ENCODE assay signal across 26 cellular contexts in the genomic region with DNA sequence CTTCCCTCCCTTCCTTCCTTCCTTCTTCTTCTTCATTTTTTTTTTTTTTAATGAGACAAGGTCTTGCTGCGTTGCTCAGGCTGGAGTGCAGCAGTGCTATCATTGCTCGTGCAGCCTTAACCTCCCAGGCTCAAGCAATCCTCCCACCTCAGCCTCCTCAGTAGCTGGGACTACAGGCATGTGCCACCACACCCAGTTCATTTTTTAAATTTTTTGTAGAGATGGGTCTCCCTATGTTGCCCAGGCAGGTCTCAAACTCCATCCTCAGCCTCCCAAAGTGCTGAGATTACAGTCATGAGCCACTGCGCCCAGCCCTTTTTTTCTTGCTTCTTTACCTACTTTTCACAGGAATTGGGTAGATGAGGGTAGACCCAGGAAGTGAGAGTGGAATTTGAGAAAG. TPM values are rescaled to one million over a fixed set of nuclear protein-coding genes. Genes with fewer than 3 reads are reported as not detected.
A peak's percentile ranks its signal among the peaks of the same experiment; 100 is the strongest.
DNase-seq lines count a peak whose midpoint lies in the region; ATAC-seq and TF ChIP-seq lines count a peak whose summit lies in the region.
"Had no signal": no experiment of that assay in that cellular context is flagged by ENCODE, and none has a peak within 500 bp of the region (broad histone marks: within the 10 kb centered on the region; RNA-seq: fewer than 3 reads in every experiment).

No MANE protein-coding gene starts in this region.

- H3K4me1 Mint-ChIP-seq in activated naive CD8-positive, alpha-beta T cell treated with anti-CD3 and anti-CD28 coated beads for 36 hours = peaks cover 23% of the 10 kb centered on the region
- H3K4me1 Mint-ChIP-seq in activated naive CD8-positive, alpha-beta T cell treated with anti-CD3 and anti-CD28 coated beads, Interleukin-2, amount 50 U/mL, for 24 hours = peaks cover 34% of the 10 kb centered on the region
- peaks cover 53% of the 10 kb centered on the region for H3K4me1 Mint-ChIP-seq in CD8-positive, alpha-beta T cell (ENCODE audit: low read depth)
- H3K4me1 Mint-ChIP-seq in activated naive CD8-positive, alpha-beta T cell treated with anti-CD3 and anti-CD28 coated beads, Interleukin-2, amount 10 ng/mL, durations not matched to agents 7 days and 5 days = peaks cover 34% of the 10 kb centered on the region
- H3K4me1 Mint-ChIP-seq in naive thymus-derived CD8-positive, alpha-beta T cell = peaks cover 39 to 58% (median 47%) of the 10 kb centered on the region in 4 donors
- H3K4me1 Mint-ChIP-seq in HFFc6 (ENCODE audit: low read depth) = peaks cover 30% of the 10 kb centered on the region

- H3K4me1 ChIP-seq in CD8-positive, alpha-beta T cell (ENCODE audit: insufficient read depth, low read length) = peaks cover 20% of the 10 kb centered on the region

- H3K36me3 ChIP-seq in CD8-positive, alpha-beta T cell (ENCODE audit: insufficient read depth, low read length) = no peaks in the 10 kb centered on the region

- no peak overlapping the region for H3K27ac ChIP-seq in CD8-positive, alpha-beta T cell (ENCODE audit: low read depth, low read length)
- H3K27ac ChIP-seq: Peyer's patch had no signal

- H3K27ac Mint-ChIP-seq in activated naive CD8-positive, alpha-beta T cell treated with anti-CD3 and anti-CD28 coated beads for 36 hours = peak overlapping the region; percentile 32
- no peak overlapping the region for H3K27ac Mint-ChIP-seq in activated naive CD8-positive, alpha-beta T cell treated with anti-CD3 and anti-CD28 coated beads, Interleukin-2, amount 50 U/mL, for 24 hours
- H3K27ac Mint-ChIP-seq in CD8-positive, alpha-beta T cell = peak overlapping the region; percentile 62
- peak overlapping the region; percentile 12 for H3K27ac Mint-ChIP-seq in activated naive CD8-positive, alpha-beta T cell treated with anti-CD3 and anti-CD28 coated beads, Interleukin-2, amount 10 ng/mL, durations not matched to agents 7 days and 5 days
- peak overlapping the region in 7 of 10 donors; percentile 27 to 99 (median 73) for H3K27ac Mint-ChIP-seq in naive thymus-derived CD8-positive, alpha-beta T cell
- no peak overlapping the region for H3K27ac Mint-ChIP-seq in HFFc6

- no peak overlapping the region for H3K4me3 Mint-ChIP-seq in activated naive CD8-positive, alpha-beta T cell treated with anti-CD3 and anti-CD28 coated beads for 36 hours
- H3K4me3 Mint-ChIP-seq in activated naive CD8-positive, alpha-beta T cell treated with anti-CD3 and anti-CD28 coated beads, Interleukin-2, amount 50 U/mL, for 24 hours = no peak overlapping the region
- H3K4me3 Mint-ChIP-seq in CD8-positive, alpha-beta T cell = no peak overlapping the region
- no peak overlapping the region for H3K4me3 Mint-ChIP-seq in activated naive CD8-positive, alpha-beta T cell treated with anti-CD3 and anti-CD28 coated beads, Interleukin-2, amount 10 ng/mL, durations not matched to agents 7 days and 5 days
- peak overlapping the region in 7 of 10 donors; percentile 2 to 90 (median 46) for H3K4me3 Mint-ChIP-seq in naive thymus-derived CD8-positive, alpha-beta T cell
- no peak overlapping the region for H3K4me3 Mint-ChIP-seq in HFFc6

- POLR2A ChIA-PET in CD8-positive, alpha-beta T cell (lab: Charles Lee) = interaction anchor here (1.5 kb wide), 1 partner anchor 11 kb away, joined by 4 read pairs; no protein-coding TSS in a partner anchor
- POLR2A ChIA-PET in activated naive CD8-positive, alpha-beta T cell treated with anti-CD3 and anti-CD28 coated beads, Interleukin-2, amount 10 ng/mL, durations not matched to agents 7 days and 5 days (lab: Charles Lee) = interaction anchor here (0.5 to 1.2 kb wide), 2 partner anchors 11 to 148 kb away, joined by 3 read pairs; no protein-coding TSS in a partner anchor
- POLR2A ChIA-PET in naive thymus-derived CD8-positive, alpha-beta T cell (lab: Charles Lee) = interaction anchor here (0.6 to 5.0 kb wide), 8 partner anchors 11 to 179 kb away, joined by 3 to 41 read pairs (median 3); a partner anchor contains a TSS

- H3K36me3 Mint-ChIP-seq in activated naive CD8-positive, alpha-beta T cell treated with anti-CD3 and anti-CD28 coated beads for 36 hours = peaks cover 66% of the 10 kb centered on the region
- H3K36me3 Mint-ChIP-seq in activated naive CD8-positive, alpha-beta T cell treated with anti-CD3 and anti-CD28 coated beads, Interleukin-2, amount 50 U/mL, for 24 hours (ENCODE audit: low read depth) = peaks cover 45% of the 10 kb centered on the region
- H3K36me3 Mint-ChIP-seq in CD8-positive, alpha-beta T cell = peaks cover 59% of the 10 kb centered on the region
- peaks cover 51% of the 10 kb centered on the region for H3K36me3 Mint-ChIP-seq in activated naive CD8-positive, alpha-beta T cell treated with anti-CD3 and anti-CD28 coated beads, Interleukin-2, amount 10 ng/mL, durations not matched to agents 7 days and 5 days
- peaks cover 29 to 51% (median 46%) of the 10 kb centered on the region in 3 donors for H3K36me3 Mint-ChIP-seq in naive thymus-derived CD8-positive, alpha-beta T cell
- peaks cover 3% of the 10 kb centered on the region for H3K36me3 Mint-ChIP-seq in HFFc6 (ENCODE audit: low read depth)

- H3K9me3 Mint-ChIP-seq in activated naive CD8-positive, alpha-beta T cell treated with anti-CD3 and anti-CD28 coated beads for 36 hours = peaks cover 34% of the 10 kb centered on the region
- H3K9me3 Mint-ChIP-seq in activated naive CD8-positive, alpha-beta T cell treated with anti-CD3 and anti-CD28 coated beads, Interleukin-2, amount 50 U/mL, for 24 hours = peaks cover 35% of the 10 kb centered on the region
- peaks cover 39% of the 10 kb centered on the region for H3K9me3 Mint-ChIP-seq in CD8-positive, alpha-beta T cell
- H3K9me3 Mint-ChIP-seq in activated naive CD8-positive, alpha-beta T cell treated with anti-CD3 and anti-CD28 coated beads, Interleukin-2, amount 10 ng/mL, durations not matched to agents 7 days and 5 days = peaks cover 24% of the 10 kb centered on the region
- H3K9me3 Mint-ChIP-seq in naive thymus-derived CD8-positive, alpha-beta T cell = peaks cover 9 to 57% (median 42%) of the 10 kb centered on the region in 9 donors
- peaks cover 4% of the 10 kb centered on the region for H3K9me3 Mint-ChIP-seq in HFFc6

- intact Hi-C loops in CD8-positive, alpha-beta T cell (cut with DNase I, micrococcal nuclease) = no loop called here

- no peak for ATAC-seq in activated naive CD8-positive, alpha-beta T cell treated with anti-CD3 and anti-CD28 coated beads, Interleukin-2, amount 50 U/mL, for 24 hours
- ATAC-seq in CD8-positive, alpha-beta T cell = no peak
- no peak for ATAC-seq in activated naive CD8-positive, alpha-beta T cell treated with anti-CD3 and anti-CD28 coated beads, Interleukin-2, amount 10 ng/mL, durations not matched to agents 7 days and 5 days (ENCODE audit: low read depth)
- ATAC-seq in naive thymus-derived CD8-positive, alpha-beta T cell = no peak
- ATAC-seq in HG02973 (IDR thresholded peaks at IDR 0.05; ENCODE audit: unreplicated experiment) = no peak
- ATAC-seq: GM12878 had no signal

- no peaks in the 10 kb centered on the region for H3K27me3 ChIP-seq in CD8-positive, alpha-beta T cell (ENCODE audit: insufficient read depth, low read length)
- H3K27me3 ChIP-seq: Peyer's patch had no signal

- H3K4me3 ChIP-seq in CD8-positive, alpha-beta T cell (ENCODE audit: low read depth, low read length) = no peak overlapping the region
- H3K4me3 ChIP-seq: GM12878, Peyer's patch had no signal

- peaks cover 4% of the 10 kb centered on the region for H3K9me3 ChIP-seq in CD8-positive, alpha-beta T cell (ENCODE audit: low read length)

- CTCF ChIA-PET in CD8-positive, alpha-beta T cell (lab: Charles Lee) = interaction anchor here (3.4 to 8.4 kb wide), 2 partner anchors 10 to 15 kb away, joined by 15 to 95 read pairs; a partner anchor contains a TSS

- DNase-seq in activated naive CD8-positive, alpha-beta T cell treated with anti-CD3 and anti-CD28 coated beads for 36 hours = no peak
- DNase-seq in activated naive CD8-positive, alpha-beta T cell treated with anti-CD3 and anti-CD28 coated beads, Interleukin-2, amount 50 U/mL, for 24 hours = no peak
- no peak for DNase-seq in CD8-positive, alpha-beta T cell
- DNase-seq in activated naive CD8-positive, alpha-beta T cell treated with anti-CD3 and anti-CD28 coated beads, Interleukin-2, amount 10 ng/mL, durations not matched to agents 7 days and 5 days = no peak
- no peak for DNase-seq in naive thymus-derived CD8-positive, alpha-beta T cell
- DNase-seq in HFFc6 (no peak), NCI-H2196 (lab: John Stamatoyannopoulos, UW; ENCODE audit: unreplicated experiment) (no peak)
- DNase-seq: C1 segment of cervical spinal cord, GDM1, HCEC 1CT, Karpas-422, NCI-H1092, NCI-H1417 treated with DMSO at 0.1 percent for 48 hours, NCI-H1694 treated with DMSO at 0.1 percent for 48 hours, NCI-H2081, NCI-H226, NCI-H510A, NCI-H69, OCI-M1, Peyer's patch, SHP77 treated with DMSO at 0.1 percent for 48 hours had no signal

- no peaks in the 10 kb centered on the region for H3K27me3 Mint-ChIP-seq in activated naive CD8-positive, alpha-beta T cell treated with anti-CD3 and anti-CD28 coated beads for 36 hours
- H3K27me3 Mint-ChIP-seq in activated naive CD8-positive, alpha-beta T cell treated with anti-CD3 and anti-CD28 coated beads, Interleukin-2, amount 50 U/mL, for 24 hours = no peaks in the 10 kb centered on the region
- no peaks in the 10 kb centered on the region for H3K27me3 Mint-ChIP-seq in CD8-positive, alpha-beta T cell (ENCODE audit: low read depth)
- no peaks in the 10 kb centered on the region for H3K27me3 Mint-ChIP-seq in activated naive CD8-positive, alpha-beta T cell treated with anti-CD3 and anti-CD28 coated beads, Interleukin-2, amount 10 ng/mL, durations not matched to agents 7 days and 5 days
- H3K27me3 Mint-ChIP-seq in naive thymus-derived CD8-positive, alpha-beta T cell = no peaks in the 10 kb centered on the region
- peaks cover 8% of the 10 kb centered on the region for H3K27me3 Mint-ChIP-seq in HFFc6 (ENCODE audit: insufficient read depth)

- TF ChIP-seq CTCF in CD8-positive, alpha-beta T cell (IDR thresholded peaks at IDR 0.05) = no peak
- no peak for TF ChIP-seq CTCF in HFFc6 (IDR thresholded peaks at IDR 0.05)

RNA-seq across cellular contexts. Expression of a gene that starts 1.6 kb away (rescaled TPM):
- total RNA-seq in activated naive CD8-positive, alpha-beta T cell treated with anti-CD3 and anti-CD28 coated beads for 36 hours = not detected
- total RNA-seq in CD8-positive, alpha-beta T cell = not detected
- total RNA-seq in activated naive CD8-positive, alpha-beta T cell treated with anti-CD3 and anti-CD28 coated beads, Interleukin-2, amount 10 ng/mL, durations not matched to agents 7 days and 5 days = not detected
- total RNA-seq in naive thymus-derived CD8-positive, alpha-beta T cell = not detected
- polyA plus RNA-seq in naive thymus-derived CD8-positive, alpha-beta T cell = not detected
- total RNA-seq in HFFc6 (2021; fragmentation: NEBNext Ultra II Directional; extraction: Animal tissue kit (Norgen Biotek cat#: 25700)) = not detected
- total RNA-seq: A673, GM12878, H1, HT-29, Peyer's patch had no signal
- polyA plus RNA-seq: H1 had no signal

RNA-seq across cellular contexts. Expression of a gene that starts 18.1 kb away (rescaled TPM):
- total RNA-seq in activated naive CD8-positive, alpha-beta T cell treated with anti-CD3 and anti-CD28 coated beads for 36 hours = under 1 TPM; 0.33 to 0.36 TPM
- total RNA-seq in CD8-positive, alpha-beta T cell = 1 to 10 TPM in 1 of 2 experiments, under 1 TPM in 1; 0.90 to 1.3 TPM
- total RNA-seq in activated naive CD8-positive, alpha-beta T cell treated with anti-CD3 and anti-CD28 coated beads, Interleukin-2, amount 10 ng/mL, durations not matched to agents 7 days and 5 days = under 1 TPM; 0.57 to 0.58 TPM
- not detected for total RNA-seq in naive thymus-derived CD8-positive, alpha-beta T cell
- polyA plus RNA-seq in naive thymus-derived CD8-positive, alpha-beta T cell = under 1 TPM in 2 of 3 donors, not detected in 1; 0.11 to 0.13 TPM
- total RNA-seq in HFFc6 (2021; fragmentation: NEBNext Ultra II Directional; extraction: Animal tissue kit (Norgen Biotek cat#: 25700)) = under 1 TPM; 0.45 to 0.86 (median 0.59) TPM
- total RNA-seq: GM12878, HT-29 had no signal
- polyA plus RNA-seq: GM12878 had no signal

RNA-seq across cellular contexts. Expression of a gene that starts 44.2 kb away (rescaled TPM):
- 10 to 100 TPM; 29.9 to 30.3 TPM for total RNA-seq in activated naive CD8-positive, alpha-beta T cell treated with anti-CD3 and anti-CD28 coated beads for 36 hours
- 10 to 100 TPM; 54.7 to 55.6 TPM for total RNA-seq in CD8-positive, alpha-beta T cell
- 10 to 100 TPM; 47.6 to 53.9 TPM for total RNA-seq in activated naive CD8-positive, alpha-beta T cell treated with anti-CD3 and anti-CD28 coated beads, Interleukin-2, amount 10 ng/mL, durations not matched to agents 7 days and 5 days
- 10 to 100 TPM; 71.0 to 81.0 TPM for total RNA-seq in naive thymus-derived CD8-positive, alpha-beta T cell
- polyA plus RNA-seq in naive thymus-derived CD8-positive, alpha-beta T cell = 10 to 100 TPM; 61.2 to 75.6 (median 64.4) TPM
- total RNA-seq in HFFc6 (2021; fragmentation: NEBNext Ultra II Directional; extraction: Animal tissue kit (Norgen Biotek cat#: 25700)) = 10 to 100 TPM; 30.9 to 41.8 (median 34.6) TPM

Comparison
In these comparisons a context has a peak if more than half of its experiments do, and no peak if none do; other contexts are left out.
1. H3K27ac Mint-ChIP-seq: peak in activated naive CD8-positive, alpha-beta T cell treated with anti-CD3 and anti-CD28 coated beads for 36 hours (single experiment), CD8-positive, alpha-beta T cell (single experiment), activated naive CD8-positive, alpha-beta T cell treated with anti-CD3 and anti-CD28 coated beads, Interleukin-2, amount 10 ng/mL, durations not matched to agents 7 days and 5 days (single experiment) and naive thymus-derived CD8-positive, alpha-beta T cell (7 of 10); none in activated naive CD8-positive, alpha-beta T cell treated with anti-CD3 and anti-CD28 coated beads, Interleukin-2, amount 50 U/mL, for 24 hours (single experiment) and HFFc6 (single experiment).
2. H3K4me3 Mint-ChIP-seq: peak in naive thymus-derived CD8-positive, alpha-beta T cell (7 of 10); none in activated naive CD8-positive, alpha-beta T cell treated with anti-CD3 and anti-CD28 coated beads for 36 hours (single experiment), activated naive CD8-positive, alpha-beta T cell treated with anti-CD3 and anti-CD28 coated beads, Interleukin-2, amount 50 U/mL, for 24 hours (single experiment), CD8-positive, alpha-beta T cell (single experiment), activated naive CD8-positive, alpha-beta T cell treated with anti-CD3 and anti-CD28 coated beads, Interleukin-2, amount 10 ng/mL, durations not matched to agents 7 days and 5 days (single experiment) and HFFc6 (single experiment).